Comparison of ENCODE assay signal across 12 cellular contexts in the genomic region with DNA sequence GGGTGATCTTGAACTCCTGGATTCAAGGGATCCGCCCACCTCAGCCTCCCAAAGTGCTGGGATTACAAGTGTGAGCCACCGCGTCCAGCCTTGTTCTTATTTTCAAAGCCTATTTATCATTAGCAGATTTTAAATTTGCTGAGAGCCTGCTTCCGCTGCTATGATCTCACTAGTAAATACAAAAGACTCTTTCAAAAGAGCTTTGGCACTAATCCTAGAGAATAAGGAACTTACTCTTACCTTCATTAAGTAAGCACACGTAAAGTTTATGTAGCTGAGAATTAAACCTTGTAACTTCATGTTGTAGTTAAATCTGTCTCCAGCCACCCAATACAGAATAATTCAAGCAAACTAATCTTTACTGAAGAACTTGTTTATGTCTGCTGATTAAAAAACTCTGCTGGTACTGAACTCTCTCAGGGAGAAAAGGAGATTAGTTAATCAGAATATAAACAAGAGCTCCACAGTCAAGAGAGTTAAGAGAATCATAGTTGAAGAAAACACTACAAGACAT.
DNase-seq lines count a peak whose midpoint lies in the region; ATAC-seq and TF ChIP-seq lines count a peak whose summit lies in the region.
"Had no signal": no experiment of that assay in that cellular context is flagged by ENCODE, and none has a peak within 500 bp of the region (broad histone marks: within the 10 kb centered on the region; RNA-seq: fewer than 3 reads in every experiment).

No MANE protein-coding gene starts in this region.

- H3K4me3 ChIP-seq in Karpas-422 (ENCODE audit: low read length) (no peak overlapping the region), right cardiac atrium (ENCODE audit: low read length) (no peak overlapping the region), retinal pigment epithelial cell (ENCODE audit: low read length) (no peak overlapping the region)
- H3K4me3 ChIP-seq: ovary had no signal

- ATAC-seq in right cardiac atrium (peak; percentile 65), GM18858 (IDR thresholded peaks at IDR 0.05; ENCODE audit: unreplicated experiment) (no peak), HG03095 (IDR thresholded peaks at IDR 0.05; ENCODE audit: unreplicated experiment) (no peak)

- WGBS in right cardiac atrium, result 58% methylated on average over 5 of the region's 5 CpGs

- DNase-seq in Karpas-422 (peak; percentile 45), caudate nucleus (lab: John Stamatoyannopoulos, UW) (no peak), right cardiac atrium (peak in 2 of 3 donors; percentile 30 to 83), retinal pigment epithelial cell (ENCODE audit: low read depth) (peak; percentile 94), NOMO-1 treated with dmso at 0.1 percent for 144 hours (lab: John Stamatoyannopoulos, UW; ENCODE audit: unreplicated experiment) (no peak), NCI-H1694 treated with DMSO at 0.1 percent for 48 hours (lab: John Stamatoyannopoulos, UW) (no peak)
- DNase-seq: effector CD4-positive, alpha-beta T cell; NCI-H2029 treated with DMSO at 0.1 percent for 48 hours; ovary; stimulated activated CD4-positive, alpha-beta T cell treated with anti-CD3 and anti-CD28 coated beads, Interleukin-2, amount 100 ng/mL, for 24 hours had no signal

- H3K36me3 ChIP-seq in Karpas-422 (ENCODE audit: insufficient read depth, low read length), result peaks cover 37% of the 10 kb centered on the region; the same call in 1 of the 2 replicates
- H3K36me3 ChIP-seq: ovary had no signal

- no peaks in the 10 kb centered on the region for H3K9me2 ChIP-seq in Karpas-422 (replicated peaks; ENCODE audit: insufficient read depth, low read length)

- H3K27ac ChIP-seq in Karpas-422 (ENCODE audit: low read length), result no peak overlapping the region
- H3K27ac ChIP-seq in caudate nucleus (ENCODE audit: low read depth, low read length), result peak overlapping the region; percentile 39
- H3K27ac ChIP-seq in right cardiac atrium (ENCODE audit: low read length), result no peak overlapping the region
- H3K27ac ChIP-seq: ovary had no signal

- intact Hi-C loops in right cardiac atrium (cut with DNase I), result no loop called here

- H3K4me1 ChIP-seq in Karpas-422 (ENCODE audit: low read length), result peaks cover 2% of the 10 kb centered on the region; the same call in 1 of the 2 replicates
- H3K4me1 ChIP-seq in right cardiac atrium (ENCODE audit: control insufficient read depth, insufficient read depth, low read length), result peaks cover 1% of the 10 kb centered on the region

- H3K9me3 ChIP-seq in Karpas-422 (ENCODE audit: low read length) (no peaks in the 10 kb centered on the region), right cardiac atrium (ENCODE audit: control insufficient read depth, low read length) (no peaks in the 10 kb centered on the region)
- H3K9me3 ChIP-seq: ovary had no signal

- no peak overlapping the region for H3K4me2 ChIP-seq in Karpas-422 (ENCODE audit: low read depth, low read length, poor library complexity, severe bottlenecking)

- H3K27me3 ChIP-seq in Karpas-422 (ENCODE audit: low read length) (no peaks in the 10 kb centered on the region), right cardiac atrium (ENCODE audit: control insufficient read depth, insufficient read depth) (no peaks in the 10 kb centered on the region)
- H3K27me3 ChIP-seq: ovary had no signal

- H4K20me1 ChIP-seq in Karpas-422 (ENCODE audit: insufficient read depth, low read depth, low read length), result no peaks in the 10 kb centered on the region

- no peak overlapping the region for H3K9ac ChIP-seq in Karpas-422 (ENCODE audit: low read length)

- H3K79me2 ChIP-seq in Karpas-422 (ENCODE audit: low read length), result 0 out of 2 replicates have a peak, but pooled peaks cover 2% of the 10 kb centered on the region

- H2AFZ ChIP-seq in Karpas-422 (ENCODE audit: low read length), result no peak overlapping the region

- TF ChIP-seq CTCF in retinal pigment epithelial cell (conservative IDR thresholded peaks at IDR 0.05; ENCODE audit: low read depth, low read length), result no peak

Comparison
In these comparisons a context has a peak if more than half of its experiments do, and no peak if none do; other contexts are left out.
1. DNase-seq: peak in Karpas-422 (single experiment), right cardiac atrium (2 of 3) and retinal pigment epithelial cell (single experiment); none in caudate nucleus (0 of 61), NOMO-1 treated with dmso at 0.1 percent for 144 hours (single experiment) and NCI-H1694 treated with DMSO at 0.1 percent for 48 hours (single experiment).
2. ATAC-seq: peak in right cardiac atrium (2 of 2); none in GM18858 (single experiment) and HG03095 (single experiment).